22 cellular contexts compared by ENCODE assay signal in the genomic region with DNA sequence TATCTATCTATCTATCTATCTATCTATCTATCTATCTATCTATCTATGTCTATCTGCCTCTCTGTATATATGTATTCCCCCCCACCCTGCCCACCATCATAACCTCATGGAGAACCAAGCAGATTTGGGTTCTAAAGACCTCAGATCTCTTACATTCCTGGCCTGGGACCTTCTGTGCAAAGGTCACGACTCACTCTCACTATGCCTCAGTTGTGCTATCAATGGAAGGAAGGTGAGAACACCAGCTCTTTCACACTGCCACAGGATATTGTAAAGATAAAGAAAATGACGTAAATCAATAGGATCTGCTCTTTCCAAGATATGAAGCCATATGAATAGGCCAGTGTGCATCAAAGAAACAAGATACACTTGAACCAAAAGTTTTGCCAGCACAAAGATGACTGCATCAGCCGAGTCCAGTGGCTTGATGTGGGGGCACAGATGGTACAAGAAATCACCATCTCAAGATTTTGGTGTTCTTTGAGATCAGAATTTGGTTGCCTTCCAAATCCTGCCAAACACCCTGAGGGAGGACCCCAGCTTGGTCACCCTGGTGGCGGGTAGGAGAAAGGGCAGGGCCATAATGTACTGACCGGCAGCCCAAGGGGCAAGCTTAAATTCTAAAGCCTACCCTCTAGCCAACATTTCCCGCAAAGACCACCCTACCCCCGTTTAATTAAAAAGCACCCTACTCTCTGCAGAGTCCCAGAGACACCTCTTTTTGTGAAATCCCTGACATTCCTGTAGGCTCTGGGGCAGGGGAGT. TPM values are rescaled to one million over a fixed set of nuclear protein-coding genes. Genes with fewer than 3 reads are reported as not detected.
DNase-seq lines count a peak whose midpoint lies in the region; ATAC-seq, FAIRE-seq and TF ChIP-seq lines count a peak whose summit lies in the region.
"Had no signal": no experiment of that assay in that cellular context is flagged by ENCODE, and none has a peak within 500 bp of the region (broad histone marks: within the 10 kb centered on the region; RNA-seq: fewer than 3 reads in every experiment).

No MANE protein-coding gene starts in this region.

- WGBS in H1 (ENCODE audit: extremely low coverage in 1 of 2, insufficient coverage in 1 of 2, insufficient read length in 1 of 2, insufficient replicate concordance in 2 of 2, low coverage in 1 of 2, low lambda C conversion rate in 2 of 2, missing lambda C conversion rate in 1 of 2), 2 experiments = 83% methylated on average over 7 of the region's 7 CpGs; no CpG with 5 or more reads in 1 of the 2 experiments

- H3K14ac ChIP-seq in H1 (ENCODE audit: insufficient read length) = no peak overlapping the region

- H3K27me3 ChIP-seq in H1 (replicated peaks in 1 of 4; ENCODE audit: control insufficient read depth in 3 of 4, extremely low read depth in 1 of 4, insufficient read depth in 3 of 4, low read length in 3 of 4) (no peaks in the 10 kb centered on the region), osteoblast (ENCODE audit: insufficient read depth, low read length) (no peaks in the 10 kb centered on the region)
- H3K27me3 ChIP-seq: body of pancreas, heart left ventricle, Peyer's patch, SJCRH30 had no signal

- POLR2A ChIA-PET in H1 (lab: Charles Lee; ENCODE audit: partially characterized antibody) = no interaction called here

- H2AK5ac ChIP-seq in H1 (ENCODE audit: low read depth, low read length) = no peak overlapping the region

- no peak for ATAC-seq in GM18858 (IDR thresholded peaks at IDR 0.05; ENCODE audit: unreplicated experiment)
- ATAC-seq: body of pancreas; heart left ventricle; naive thymus-derived CD4-positive, alpha-beta T cell; stimulated activated naive B cell treated with anti-CD40 and anti-IgM and Interleukin-4, amounts not matched to agents 10 μg/mL and 1 μg/mL and 100 μg/mL, for 72 hours; T-cell had no signal

- H3K4ac ChIP-seq in H1 (replicated peaks; ENCODE audit: insufficient read length, low read depth, low read length) = no peak overlapping the region

- H3K9me3 ChIP-seq in H1 (ENCODE audit: insufficient read depth in 2 of 2, low read depth in 1 of 2, low read length in 1 of 2) (no peaks in the 10 kb centered on the region), osteoblast (ENCODE audit: low read depth, low read length) (no peaks in the 10 kb centered on the region)
- H3K9me3 ChIP-seq: body of pancreas, heart left ventricle, Peyer's patch, SJCRH30 had no signal

- H3K4me2 ChIP-seq in H1 (ENCODE audit: insufficient read depth in 1 of 2, low read depth in 2 of 2, low read length in 2 of 2) (no peak overlapping the region), osteoblast (ENCODE audit: insufficient read depth, low read length) (no peak overlapping the region)

- H2BK20ac ChIP-seq in H1 (ENCODE audit: low read length) = no peak overlapping the region

- FAIRE-seq in H1 (lab: Jason Lieb, UNC) = no peak
- FAIRE-seq: GM12892 had no signal

- H2BK15ac ChIP-seq in H1 (ENCODE audit: low read length) = no peak overlapping the region

- no peak overlapping the region for H4K91ac ChIP-seq in H1 (replicated peaks; ENCODE audit: insufficient read length, low read length)

- H3K27ac Mint-ChIP-seq in HFFc6 = no peak overlapping the region
- H3K27ac Mint-ChIP-seq: activated naive CD8-positive, alpha-beta T cell treated with anti-CD3 and anti-CD28 coated beads, Interleukin-2, amount 10 ng/mL, durations not matched to agents 7 days and 5 days; naive thymus-derived CD4-positive, alpha-beta T cell; stimulated activated naive B cell treated with anti-CD40 and anti-IgM and Interleukin-4, amounts not matched to agents 10 μg/mL and 1 μg/mL and 100 μg/mL, for 72 hours; T-cell had no signal

- no peaks in the 10 kb centered on the region for H3K79me1 ChIP-seq in H1 (ENCODE audit: low read depth, low read length)

- H3K4me1 ChIP-seq in H1 (replicated peaks in 1 of 4; ENCODE audit: control insufficient read depth in 3 of 4, insufficient read depth in 4 of 4, low read length in 3 of 4) = peaks cover 0 to 15% (median 7%) of the 10 kb centered on the region in 4 experiments; a peak in 4 of 7 replicates
- H3K4me1 ChIP-seq in osteoblast (ENCODE audit: insufficient read depth, low read length) = peaks cover 24% of the 10 kb centered on the region

- no peak overlapping the region for H3K23ac ChIP-seq in H1 (ENCODE audit: insufficient read length)

- TF ChIP-seq POLR2A in H1 (IDR thresholded peaks at IDR 0.05; ENCODE audit: control extremely low read depth in 1 of 2, low read depth in 2 of 2, low read length in 2 of 2) = no peak

- no peak overlapping the region for H3K27ac ChIP-seq in H1 (ENCODE audit: low read depth, low read length)
- no peak overlapping the region for H3K27ac ChIP-seq in osteoblast (ENCODE audit: low read depth, low read length)
- H3K27ac ChIP-seq: body of pancreas, HL-60, Peyer's patch, SJCRH30 had no signal

- TF ChIP-seq CTCF in GM12872 (IDR thresholded peaks at IDR 0.05; ENCODE audit: insufficient read depth, low read depth, low read length) (peak; percentile 34; the same call in 1 of the 3 replicates), HFFc6 (IDR thresholded peaks at IDR 0.05) (peak; percentile 59), H1 (IDR thresholded peaks at IDR 0.05; ENCODE audit: control extremely low read depth in 1 of 3, insufficient read depth in 1 of 3, low read depth in 1 of 3, low read length in 3 of 3) (peak; percentile 48 to 55 (median 54)), osteoblast (IDR thresholded peaks at IDR 0.05; ENCODE audit: extremely low read depth, low read depth, low read length) (peak; percentile 21)

- no peak overlapping the region for H4K5ac ChIP-seq in H1 (ENCODE audit: insufficient read length, low read depth, low read length)

- CTCF ChIA-PET in H1 (lab: Charles Lee; ENCODE audit: partially characterized antibody) = interaction anchor here (0.6 to 29.7 kb wide), 15 partner anchors 9 to 783 kb away, joined by 3 to 605 read pairs (median 5); no protein-coding TSS in a partner anchor

- no peaks in the 10 kb centered on the region; the same call in 1 of the 2 replicates for H3K23me2 ChIP-seq in H1 (ENCODE audit: low read depth, low read length)

- no peaks in the 10 kb centered on the region for H3K79me2 ChIP-seq in H1 (ENCODE audit: control insufficient read depth in 1 of 2, insufficient read depth in 2 of 2, low read length in 2 of 2)
- no peaks in the 10 kb centered on the region for H3K79me2 ChIP-seq in osteoblast (ENCODE audit: insufficient read depth, low read length)

- H3K4me1 Mint-ChIP-seq in HFFc6 (ENCODE audit: low read depth) = peaks cover 29% of the 10 kb centered on the region
- H3K4me1 Mint-ChIP-seq: CD8-positive, alpha-beta memory T cell; stimulated activated naive B cell treated with anti-CD40 and anti-IgM and Interleukin-4, amounts not matched to agents 10 μg/mL and 1 μg/mL and 100 μg/mL, for 72 hours had no signal

- H4K8ac ChIP-seq in H1 (ENCODE audit: extremely low read depth, insufficient read depth, low read length) = no peak overlapping the region

- no peak overlapping the region for H3K18ac ChIP-seq in H1 (ENCODE audit: extremely low read depth, low read length)

- no peak overlapping the region for H2BK5ac ChIP-seq in H1 (ENCODE audit: low read depth, low read length)

- H2AFZ ChIP-seq in H1 (ENCODE audit: low read length) (no peak overlapping the region), osteoblast (ENCODE audit: low read length) (no peak overlapping the region)

- no peak overlapping the region for H2BK12ac ChIP-seq in H1 (ENCODE audit: low read depth, low read length)

- no peaks in the 10 kb centered on the region for H4K20me1 ChIP-seq in H1 (replicated peaks in 1 of 2; ENCODE audit: control insufficient read depth in 1 of 2, insufficient read depth in 2 of 2, low read length in 2 of 2)
- H4K20me1 ChIP-seq in osteoblast (ENCODE audit: insufficient read depth, low read length) = no peaks in the 10 kb centered on the region

- H3K4me3 Mint-ChIP-seq in HFFc6 = no peak overlapping the region
- H3K4me3 Mint-ChIP-seq: activated naive CD8-positive, alpha-beta T cell treated with anti-CD3 and anti-CD28 coated beads, Interleukin-2, amount 10 ng/mL, durations not matched to agents 7 days and 5 days; CD8-positive, alpha-beta memory T cell; naive thymus-derived CD4-positive, alpha-beta T cell; stimulated activated naive B cell treated with anti-CD40 and anti-IgM and Interleukin-4, amounts not matched to agents 10 μg/mL and 1 μg/mL and 100 μg/mL, for 72 hours; T-cell had no signal

- H3K36me3 ChIP-seq in H1 (ENCODE audit: control insufficient read depth in 2 of 4, insufficient read depth in 4 of 4, low read length in 3 of 4) (no peaks in the 10 kb centered on the region), osteoblast (ENCODE audit: insufficient read depth, low read length) (no peaks in the 10 kb centered on the region)
- H3K36me3 ChIP-seq: heart left ventricle, Peyer's patch, SJCRH30 had no signal

- no peak overlapping the region for H3K4me3 ChIP-seq in H1 (ENCODE audit: extremely low read depth in 1 of 4, insufficient read depth in 2 of 4, low read depth in 3 of 4, low read length in 4 of 4)
- H3K4me3 ChIP-seq in osteoblast (ENCODE audit: insufficient read depth, low read length) = no peak overlapping the region
- H3K4me3 ChIP-seq: body of pancreas, Peyer's patch, SJCRH30 had no signal

- H3K9me3 Mint-ChIP-seq in HFFc6 = no peaks in the 10 kb centered on the region
- H3K9me3 Mint-ChIP-seq: activated naive CD8-positive, alpha-beta T cell treated with anti-CD3 and anti-CD28 coated beads, Interleukin-2, amount 10 ng/mL, durations not matched to agents 7 days and 5 days; CD8-positive, alpha-beta memory T cell; naive thymus-derived CD4-positive, alpha-beta T cell; T-cell had no signal

- peaks cover 2% of the 10 kb centered on the region; the same call in 1 of the 2 replicates for H3K27me3 Mint-ChIP-seq in HFFc6 (ENCODE audit: insufficient read depth)

- H3K56ac ChIP-seq in H1 (replicated peaks; ENCODE audit: insufficient read length, low read depth, low read length) = no peak overlapping the region

- no peak for DNase-seq in HFFc6
- no peak for DNase-seq in H1 (ENCODE audit: low read depth in 1 of 2, low spot score in 2 of 2)
- DNase-seq in osteoblast (ENCODE audit: insufficient read length, low spot score, missing footprints) = no peak
- DNase-seq in activated effector memory CD4-positive, alpha-beta T cell treated with Interleukin-2 at 50 U/mL for 16 hours = no peak
- DNase-seq in GM03348 (ENCODE audit: low spot score) = no peak
- DNase-seq: activated naive CD8-positive, alpha-beta T cell treated with anti-CD3 and anti-CD28 coated beads, Interleukin-2, amount 10 ng/mL, durations not matched to agents 7 days and 5 days; AML-193; body of pancreas; CD8-positive, alpha-beta memory T cell; cortex of kidney; heart left ventricle; naive thymus-derived CD4-positive, alpha-beta T cell; NCI-H446 treated with DMSO at 0.1 percent for 48 hours; Peyer's patch; SJCRH30; stimulated activated CD4-positive, alpha-beta T cell treated with anti-CD3 and anti-CD28 coated beads, Interleukin-2, amount 100 ng/mL, for 24 hours; stimulated activated naive B cell treated with anti-CD40 and anti-IgM and Interleukin-4, amounts not matched to agents 10 μg/mL and 1 μg/mL and 100 μg/mL, for 72 hours; T-cell had no signal

- TF ChIP-seq RAD21 in H1 (IDR thresholded peaks at IDR 0.05 in 1 of 2, conservative IDR thresholded peaks at IDR 0.05 in 1 of 2; ENCODE audit: low read depth in 2 of 2, low read length in 2 of 2) = peak; percentile 23 to 38; a peak in 2 of 4 replicates

- TF ChIP-seq EP300 in H1 (IDR thresholded peaks at IDR 0.05; ENCODE audit: borderline replicate concordance in 1 of 2, low read depth in 2 of 2, low read length in 2 of 2) = no peak

- no peak overlapping the region for H3K9ac ChIP-seq in H1 (replicated peaks in 1 of 4; ENCODE audit: extremely low read depth in 1 of 4, low read depth in 3 of 4, low read length in 3 of 4)

- no peak overlapping the region for H2BK120ac ChIP-seq in H1 (replicated peaks; ENCODE audit: low read depth, low read length)

- H3K36me3 Mint-ChIP-seq in HFFc6 (ENCODE audit: low read depth) = no peaks in the 10 kb centered on the region
- H3K36me3 Mint-ChIP-seq: activated naive CD8-positive, alpha-beta T cell treated with anti-CD3 and anti-CD28 coated beads, Interleukin-2, amount 10 ng/mL, durations not matched to agents 7 days and 5 days; CD8-positive, alpha-beta memory T cell; naive thymus-derived CD4-positive, alpha-beta T cell; stimulated activated naive B cell treated with anti-CD40 and anti-IgM and Interleukin-4, amounts not matched to agents 10 μg/mL and 1 μg/mL and 100 μg/mL, for 72 hours; T-cell had no signal

RNA-seq across cellular contexts. Expression of a gene that starts 8.4 kb away (rescaled TPM):
- 10 to 100 TPM; 34.2 to 42.4 (median 37.2) TPM for total RNA-seq in HFFc6 (2021; fragmentation: NEBNext Ultra II Directional; extraction: Animal tissue kit (Norgen Biotek cat#: 25700))
- total RNA-seq in H1 (2021; fragmentation: NEBNext Ultra II Directional; extraction: Animal tissue kit (Norgen Biotek cat#: 25700)) = 0.11 and 0.50 TPM in 2 replicates
- polyA plus RNA-seq in H1 (2011; rRNA removed) = 0.17 and 0.30 TPM in 2 replicates
- 0.34 TPM for polyA plus RNA-seq in H1 (2011; cell fraction: cytosol; rRNA removed)
- polyA plus RNA-seq in H1 (2011; cell fraction: nucleus; rRNA removed) = 0.30 TPM
- 0.15 to 0.66 TPM (median 0.47 TPM) in 4 replicates for polyA plus RNA-seq in H1 (2012, experiment 1 of 2)
- polyA plus RNA-seq in H1 (2012, experiment 2 of 2) = not detected
- 0.26 TPM for polyA plus RNA-seq in H1 (2013, experiment 1 of 2)
- polyA plus RNA-seq in H1 (2013, experiment 2 of 2) = 0.61 TPM
- 0.16 and 0.78 TPM in 2 replicates for polyA minus RNA-seq in H1 (2011; rRNA and poly(A)+ RNA removed)
- 0.29 TPM for polyA minus RNA-seq in H1 (2011; cell fraction: cytosol; rRNA and poly(A)+ RNA removed)
- 1.7 TPM for polyA minus RNA-seq in H1 (2011; cell fraction: nucleus; rRNA and poly(A)+ RNA removed)
- total RNA-seq in osteoblast = 2.9 and 4.3 TPM in 2 replicates
- total RNA-seq: activated naive CD8-positive, alpha-beta T cell treated with anti-CD3 and anti-CD28 coated beads, Interleukin-2, amount 10 ng/mL, durations not matched to agents 7 days and 5 days; CD8-positive, alpha-beta memory T cell; naive thymus-derived CD4-positive, alpha-beta T cell; Peyer's patch; SJCRH30; T-cell had no signal
- polyA plus RNA-seq: CD8-positive, alpha-beta memory T cell; naive thymus-derived CD4-positive, alpha-beta T cell had no signal
